Comparison of ENCODE assay signal across 1 cellular context in genomic region chr3:18740631-18741583, GRCh38.
TF ChIP-seq lines count a peak whose summit lies in the region.

No MANE protein-coding gene starts in this region.

TF ChIP-seq in SK-N-SH, 30 proteins besides CTCF, POLR2A, EP300 and RAD21 (continued from another document):
- TF ChIP-seq, protein P1, sequence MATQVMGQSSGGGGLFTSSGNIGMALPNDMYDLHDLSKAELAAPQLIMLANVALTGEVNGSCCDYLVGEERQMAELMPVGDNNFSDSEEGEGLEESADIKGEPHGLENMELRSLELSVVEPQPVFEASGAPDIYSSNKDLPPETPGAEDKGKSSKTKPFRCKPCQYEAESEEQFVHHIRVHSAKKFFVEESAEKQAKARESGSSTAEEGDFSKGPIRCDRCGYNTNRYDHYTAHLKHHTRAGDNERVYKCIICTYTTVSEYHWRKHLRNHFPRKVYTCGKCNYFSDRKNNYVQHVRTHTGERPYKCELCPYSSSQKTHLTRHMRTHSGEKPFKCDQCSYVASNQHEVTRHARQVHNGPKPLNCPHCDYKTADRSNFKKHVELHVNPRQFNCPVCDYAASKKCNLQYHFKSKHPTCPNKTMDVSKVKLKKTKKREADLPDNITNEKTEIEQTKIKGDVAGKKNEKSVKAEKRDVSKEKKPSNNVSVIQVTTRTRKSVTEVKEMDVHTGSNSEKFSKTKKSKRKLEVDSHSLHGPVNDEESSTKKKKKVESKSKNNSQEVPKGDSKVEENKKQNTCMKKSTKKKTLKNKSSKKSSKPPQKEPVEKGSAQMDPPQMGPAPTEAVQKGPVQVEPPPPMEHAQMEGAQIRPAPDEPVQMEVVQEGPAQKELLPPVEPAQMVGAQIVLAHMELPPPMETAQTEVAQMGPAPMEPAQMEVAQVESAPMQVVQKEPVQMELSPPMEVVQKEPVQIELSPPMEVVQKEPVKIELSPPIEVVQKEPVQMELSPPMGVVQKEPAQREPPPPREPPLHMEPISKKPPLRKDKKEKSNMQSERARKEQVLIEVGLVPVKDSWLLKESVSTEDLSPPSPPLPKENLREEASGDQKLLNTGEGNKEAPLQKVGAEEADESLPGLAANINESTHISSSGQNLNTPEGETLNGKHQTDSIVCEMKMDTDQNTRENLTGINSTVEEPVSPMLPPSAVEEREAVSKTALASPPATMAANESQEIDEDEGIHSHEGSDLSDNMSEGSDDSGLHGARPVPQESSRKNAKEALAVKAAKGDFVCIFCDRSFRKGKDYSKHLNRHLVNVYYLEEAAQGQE (IDR thresholded peaks at IDR 0.05; ENCODE audit: low read depth, low read length), result no peak
- TF ChIP-seq TEAD4 (IDR thresholded peaks at IDR 0.05; ENCODE audit: borderline replicate concordance, insufficient read depth), result no peak
- TF ChIP-seq RFX5 (IDR thresholded peaks at IDR 0.05; ENCODE audit: low read length), result no peak
- TF ChIP-seq SIN3A (IDR thresholded peaks at IDR 0.05; ENCODE audit: borderline replicate concordance, low read depth, low read length), result no peak
- TF ChIP-seq RXRA (IDR thresholded peaks at IDR 0.05; ENCODE audit: borderline replicate concordance, low read depth), result no peak
